ENCODE assay signal across 11 cellular contexts in genomic region chr14:100899841-100900771, GRCh38. TPM values are rescaled to one million over a fixed set of nuclear protein-coding genes. Genes with fewer than 3 reads are reported as not detected.
DNase-seq lines count a peak whose midpoint lies in the region; ATAC-seq, FAIRE-seq and TF ChIP-seq lines count a peak whose summit lies in the region.
"Had no signal": no experiment of that assay in that cellular context is flagged by ENCODE, and none has a peak within 500 bp of the region (broad histone marks: within the 10 kb centered on the region; RNA-seq: fewer than 3 reads in every experiment).

No MANE protein-coding gene starts in this region.

- H3K56ac ChIP-seq in IMR-90 (ENCODE audit: extremely low read depth, insufficient read depth, low read length): no peak overlapping the region

- H3K4me2 ChIP-seq in IMR-90 (ENCODE audit: low read depth, low read length) (no peak overlapping the region), HepG2 (ENCODE audit: low read depth, low read length) (peak overlapping the region; percentile 83)

- peak; percentile 88 for FAIRE-seq in HepG2 (lab: Jason Lieb, UNC)
- no peak for FAIRE-seq in urothelium cell line (lab: Jason Lieb, UNC)

- H2AK9ac ChIP-seq in IMR-90 (replicated peaks; ENCODE audit: low read depth, low read length, poor library complexity): peak overlapping the region; percentile 47

- no peak overlapping the region for H2BK120ac ChIP-seq in IMR-90 (ENCODE audit: low read depth, low read length)

- H2BK20ac ChIP-seq in IMR-90 (ENCODE audit: low read depth, low read length): no peak overlapping the region

- no peaks in the 10 kb centered on the region for H3K79me2 ChIP-seq in HepG2 (ENCODE audit: insufficient read depth, low read length)

- H4K91ac ChIP-seq in IMR-90 (ENCODE audit: insufficient read depth, low read depth, low read length): no peak overlapping the region

- peaks cover 2% of the 10 kb centered on the region for H3K36me3 Mint-ChIP-seq in chondrocyte (ENCODE audit: low read depth)
- H3K36me3 Mint-ChIP-seq: memory B cell had no signal

- CTCF ChIA-PET in AG04450 (lab: Charles Lee) (interaction anchor here (0.6 to 2.0 kb wide), 3 partner anchors 40 to 515 kb away, joined by 3 to 4 read pairs (median 4); no protein-coding TSS in a partner anchor), IMR-90 (lab: Yijun Ruan, JAX) (interaction anchor here (1.2 kb wide), 1 partner anchor 515 kb away, joined by 3 read pairs; no protein-coding TSS in a partner anchor), HepG2 (lab: Yijun Ruan, JAX; ENCODE audit: low intra/inter-chr PET ratio, low total read pairs) (interaction anchor here (1.9 to 2.2 kb wide), 2 partner anchors 49 to 237 kb away, joined by 9 to 10 read pairs; no protein-coding TSS in a partner anchor)

- no TSS peak for BruUV-seq in IMR-90 (replicated peaks; lab: Mats Ljungman, UMichigan)
- BruUV-seq in HepG2 (replicated peaks; lab: Mats Ljungman, UMichigan): no TSS peak

- H3K18ac ChIP-seq in IMR-90 (ENCODE audit: low read depth, low read length): no peak overlapping the region

- H3K27ac Mint-ChIP-seq in chondrocyte (ENCODE audit: unreplicated experiment): peak overlapping the region; percentile 17
- H3K27ac Mint-ChIP-seq: effector memory CD8-positive, alpha-beta T cell; memory B cell had no signal

- TF ChIP-seq EP300 in HepG2 (IDR thresholded peaks at IDR 0.05; ENCODE audit: low read depth in 2 of 2, low read length in 2 of 2) (no peak; a peak in 1 of 4 replicates), HepG2 (CRISPR knock-in tag; IDR thresholded peaks at IDR 0.05; ENCODE audit: borderline replicate concordance) (peak; percentile 10; the same call in 1 of the 2 replicates)

- H3K4me1 ChIP-seq in IMR-90 (ENCODE audit: control insufficient read depth, insufficient read depth, low read length): no peaks in the 10 kb centered on the region; the same call in 1 of the 2 replicates
- peaks cover 54% of the 10 kb centered on the region for H3K4me1 ChIP-seq in HepG2 (ENCODE audit: insufficient read depth, low read length)

- H4K20me1 ChIP-seq in IMR-90 (ENCODE audit: insufficient read depth, low read length): peaks cover 36% of the 10 kb centered on the region
- H4K20me1 ChIP-seq in HepG2 (ENCODE audit: insufficient read depth, low read length): no peaks in the 10 kb centered on the region

- no peak overlapping the region for H2BK5ac ChIP-seq in IMR-90 (ENCODE audit: low read depth, low read length, poor library complexity, severe bottlenecking)

- H3K9ac ChIP-seq in IMR-90 (ENCODE audit: low read depth, low read length): no peak overlapping the region
- H3K9ac ChIP-seq in HepG2 (ENCODE audit: insufficient read depth, low read depth, low read length): peak overlapping the region; percentile 45; the same call in 1 of the 2 replicates

- TF ChIP-seq CTCF in AG04450 (IDR thresholded peaks at IDR 0.05; ENCODE audit: low read depth, low read length) (peak; percentile 15; the same call in 1 of the 2 replicates), IMR-90 (conservative IDR thresholded peaks at IDR 0.05; ENCODE audit: low read depth, low read length) (no peak), chondrocyte (IDR thresholded peaks at IDR 0.05) (no peak), HepG2 (CRISPR knock-in tag; IDR thresholded peaks at IDR 0.05) (no peak)

- ATAC-seq in IMR-90 (ENCODE audit: low read depth) (no peak), HepG2 (peak; percentile 77), HG02610 (IDR thresholded peaks at IDR 0.05; ENCODE audit: unreplicated experiment) (no peak)
- ATAC-seq: effector memory CD8-positive, alpha-beta T cell had no signal

- intact Hi-C loops in IMR-90 (cut with micrococcal nuclease): loop anchor here (2.0 to 5.0 kb wide), 2 partner anchors 191 to 513 kb away; no protein-coding TSS in a partner anchor
- intact Hi-C loops in HepG2 (cut with micrococcal nuclease; ENCODE audit: unreplicated experiment): loop anchor here (1.0 to 5.0 kb wide), 4 partner anchors 149 to 237 kb away; no protein-coding TSS in a partner anchor

- no peak for DNase-seq in AG04450 (ENCODE audit: low read depth, low spot score)
- DNase-seq in IMR-90: no peak
- peak; percentile 37 for DNase-seq in chondrocyte (ENCODE audit: low spot score)
- peak; percentile 91 for DNase-seq in HepG2 (ENCODE audit: low spot score)
- DNase-seq in urothelium cell line (ENCODE audit: low spot score): no peak
- no peak for DNase-seq in activated CD4-positive, alpha-beta T cell treated with anti-CD3 and anti-CD28 coated beads for 1 hour
- no peak for DNase-seq in stimulated activated naive CD4-positive, alpha-beta T cell treated with Interleukin-2 at 50 U/mL for 16 hours (lab: John Stamatoyannopoulos, UW)
- DNase-seq: effector memory CD8-positive, alpha-beta T cell had no signal

- H3K9me1 ChIP-seq in IMR-90 (ENCODE audit: insufficient read depth, low read length): no peaks in the 10 kb centered on the region

- no peak overlapping the region for H3K4me3 ChIP-seq in AG04450 (ENCODE audit: low read depth, low read length)
- no peak overlapping the region for H3K4me3 ChIP-seq in IMR-90 (ENCODE audit: insufficient read depth, low read depth, low read length)
- H3K4me3 ChIP-seq in HepG2 (replicated peaks in 1 of 3; ENCODE audit: insufficient read depth in 1 of 3, low read depth in 2 of 3, low read length in 3 of 3): peak overlapping the region; percentile 8 to 53 (median 10); a peak in 5 of 6 replicates

- H3K4me3 Mint-ChIP-seq in chondrocyte (ENCODE audit: unreplicated experiment): peak overlapping the region; percentile 40
- H3K4me3 Mint-ChIP-seq: effector memory CD8-positive, alpha-beta T cell; memory B cell had no signal

- H3K27me3 Mint-ChIP-seq in chondrocyte (ENCODE audit: low read depth): peaks cover 56% of the 10 kb centered on the region

- no peak overlapping the region for H3K23ac ChIP-seq in IMR-90 (ENCODE audit: low read depth, low read length)

- 20% methylated on average over 4 of the region's 21 CpGs; no CpG with 5 or more reads in 1 of the 2 experiments for WGBS in IMR-90 (ENCODE audit: extremely low coverage in 2 of 2, insufficient read length in 1 of 2), 2 experiments
- WGBS in HepG2 (ENCODE audit: low lambda C conversion rate): 31% methylated on average over 14 of the region's 21 CpGs

- H4K8ac ChIP-seq in IMR-90 (ENCODE audit: low read depth in 2 of 2, low read length in 2 of 2): no peak overlapping the region

- H3K27ac ChIP-seq in AG04450 (ENCODE audit: low read depth, low read length): no peak overlapping the region
- no peak overlapping the region for H3K27ac ChIP-seq in IMR-90 (ENCODE audit: insufficient read depth, low read length)
- peak overlapping the region; percentile 58 for H3K27ac ChIP-seq in HepG2 (ENCODE audit: extremely low read length, insufficient read depth, low read length)

- H3K27me3 ChIP-seq in AG04450 (ENCODE audit: control insufficient read depth, insufficient read depth, low read length) (peaks cover 22% of the 10 kb centered on the region), IMR-90 (ENCODE audit: control insufficient read depth, insufficient read depth, low read length) (peaks cover 13% of the 10 kb centered on the region; the same call in 1 of the 2 replicates), HepG2 (ENCODE audit: control insufficient read depth in 1 of 2, insufficient read depth in 2 of 2, low read length in 2 of 2) (peaks cover 0 to 16% of the 10 kb centered on the region in 2 experiments; a peak in 2 of 5 replicates)

- peaks cover 28% of the 10 kb centered on the region for H3K4me1 Mint-ChIP-seq in chondrocyte (ENCODE audit: low read depth)
- H3K4me1 Mint-ChIP-seq: memory B cell had no signal

- no peak overlapping the region for H2AK5ac ChIP-seq in IMR-90 (ENCODE audit: low read depth, low read length)

- H2BK15ac ChIP-seq in IMR-90 (ENCODE audit: low read depth, low read length): no peak overlapping the region

- dilution Hi-C loops in IMR-90 (cut with HindIII; ENCODE audit: low sequenced_read_pairs, unreplicated experiment): no loop called here

- H3K79me1 ChIP-seq in IMR-90 (ENCODE audit: low read depth in 1 of 2, low read length in 2 of 2): peaks cover 0 to 21% of the 10 kb centered on the region in 2 experiments; a peak in 2 of 4 replicates

- no peaks in the 10 kb centered on the region for H3K9me3 Mint-ChIP-seq in chondrocyte (ENCODE audit: low read depth)
- H3K9me3 Mint-ChIP-seq: effector memory CD8-positive, alpha-beta T cell; memory B cell had no signal

- TF ChIP-seq POLR2A in IMR-90 (IDR thresholded peaks at IDR 0.05; ENCODE audit: low read depth, low read length) (no peak), HepG2 (IDR thresholded peaks at IDR 0.05; ENCODE audit: insufficient read depth in 1 of 2, low read depth in 2 of 2, low read length in 2 of 2) (no peak)

- H3K4ac ChIP-seq in IMR-90 (ENCODE audit: low read depth, low read length): no peak overlapping the region

- in situ Hi-C loops in IMR-90 (cut with MboI; ENCODE audit: low sequenced_read_pairs): no loop called here
- in situ Hi-C loops in HepG2 (cut with HindIII; ENCODE audit: extremely low pct_ligation_motif_present, low pct_unique_long_range_greater_than_20kb): loop anchor here (5.0 to 10.0 kb wide), 5 partner anchors 38 to 765 kb away; no protein-coding TSS in a partner anchor

- peaks cover 57% of the 10 kb centered on the region for H3K36me3 ChIP-seq in IMR-90 (ENCODE audit: control insufficient read depth, insufficient read depth, low read length)
- H3K36me3 ChIP-seq in HepG2 (replicated peaks in 1 of 2; ENCODE audit: control insufficient read depth in 1 of 2, insufficient read depth in 2 of 2, low read length in 2 of 2): no peaks in the 10 kb centered on the region

- no peak overlapping the region for H4K5ac ChIP-seq in IMR-90 (ENCODE audit: low read depth, low read length)

- H3K9me3 ChIP-seq in AG04450 (ENCODE audit: control insufficient read depth, insufficient read depth, low read length): peaks cover 8% of the 10 kb centered on the region; the same call in 1 of the 2 replicates
- H3K9me3 ChIP-seq in IMR-90 (ENCODE audit: control insufficient read depth, insufficient read depth, low read length): no peaks in the 10 kb centered on the region
- H3K9me3 ChIP-seq in HepG2 (ENCODE audit: low read length): no peaks in the 10 kb centered on the region

- TF ChIP-seq RAD21 in IMR-90 (IDR thresholded peaks at IDR 0.05; ENCODE audit: low read length) (no peak), HepG2 (CRISPR knock-in tag; IDR thresholded peaks at IDR 0.05) (no peak)

- H2AFZ ChIP-seq in IMR-90 (replicated peaks; ENCODE audit: low read length, poor library complexity) (no peak overlapping the region), HepG2 (ENCODE audit: low read length) (no peak overlapping the region)

- POLR2A ChIA-PET in AG04450 (lab: Yijun Ruan, JAX): no interaction called here
- POLR2A ChIA-PET in IMR-90 (lab: Charles Lee; ENCODE audit: unreplicated experiment): no interaction called here
- POLR2A ChIA-PET in HepG2 (lab: Yijun Ruan, JAX): interaction anchor here (1.4 to 2.6 kb wide), 6 partner anchors 43 to 207 kb away, joined by 3 to 15 read pairs (median 6); no protein-coding TSS in a partner anchor

- no peak overlapping the region for H3K14ac ChIP-seq in IMR-90 (replicated peaks; ENCODE audit: low read depth, low read length)

RNA-seq across cellular contexts. Expression of gene RTL1, which starts 3.4 kb away (rescaled TPM):
- polyA plus RNA-seq in AG04450 (2011; rRNA removed): not detected in 2 replicates
- not detected in 2 replicates for polyA minus RNA-seq in AG04450 (2011; rRNA and poly(A)+ RNA removed)
- not detected in 2 replicates for total RNA-seq in IMR-90 (2012; rRNA removed)
- not detected in 2 replicates for polyA plus RNA-seq in IMR-90 (2012; rRNA removed)
- polyA plus RNA-seq in IMR-90 (2012; cell fraction: cytosol; rRNA removed): not detected in 2 replicates
- not detected in 2 replicates for polyA plus RNA-seq in IMR-90 (2012; cell fraction: nucleus; rRNA removed; ENCODE audit: low replicate concordance)
- total RNA-seq in chondrocyte: 0.02 TPM in 1 of 3 replicates, not detected in the others
- total RNA-seq in HepG2 (2016; rRNA removed; fragmentation: Illumina TruSeq; extraction: Trizol): 0.04 TPM in 1 of 2 replicates, not detected in the other
- not detected in 2 replicates for total RNA-seq in HepG2 (2016; cell fraction: cytosol; rRNA removed; fragmentation: Illumina TruSeq; extraction: Trizol; ENCODE audit: low read depth)
- total RNA-seq in HepG2 (2016; cell fraction: insoluble cytoplasmic fraction; rRNA removed; fragmentation: Illumina TruSeq; extraction: Trizol): not detected in 2 replicates
- total RNA-seq in HepG2 (2016; cell fraction: membrane; rRNA removed; fragmentation: Illumina TruSeq; extraction: Trizol): 0.03 TPM in 1 of 2 replicates, not detected in the other
- not detected in 2 replicates for total RNA-seq in HepG2 (2016; cell fraction: nucleus; rRNA removed; fragmentation: Illumina TruSeq; extraction: Trizol)
- polyA plus RNA-seq in HepG2 (2011; rRNA removed): not detected in 2 replicates
- polyA plus RNA-seq in HepG2 (2011; cell fraction: cytosol; rRNA removed): 0.01 TPM in 1 of 2 replicates, not detected in the other
- 0.05 TPM in 1 of 2 replicates, not detected in the other for polyA plus RNA-seq in HepG2 (2011; cell fraction: nucleus; rRNA removed)
- 0.03 and 0.05 TPM in 2 replicates for polyA plus RNA-seq in HepG2 (2012)
- not detected in 2 replicates for polyA plus RNA-seq in HepG2 (2016; cell fraction: cytosol; fragmentation: Illumina TruSeq; extraction: Trizol; ENCODE audit: low read depth)
- polyA plus RNA-seq in HepG2 (2016; cell fraction: insoluble cytoplasmic fraction; fragmentation: Illumina TruSeq; extraction: Trizol; ENCODE audit: low read depth): not detected in 2 replicates
- 0.05 TPM in 1 of 2 replicates, not detected in the other for polyA plus RNA-seq in HepG2 (2016; cell fraction: membrane; fragmentation: Illumina TruSeq; extraction: Trizol; ENCODE audit: low read depth)
- polyA plus RNA-seq in HepG2 (2016; cell fraction: nucleus; fragmentation: Illumina TruSeq; extraction: Trizol; ENCODE audit: insufficient read depth, low read depth): not detected in 2 replicates
- polyA minus RNA-seq in HepG2 (2011; rRNA and poly(A)+ RNA removed; ENCODE audit: low replicate concordance): not detected in 2 replicates
- polyA minus RNA-seq in HepG2 (2011; cell fraction: cytosol; rRNA and poly(A)+ RNA removed): not detected in 2 replicates
- not detected in 2 replicates for polyA minus RNA-seq in HepG2 (2011; cell fraction: nucleus; rRNA and poly(A)+ RNA removed)
- polyA plus RNA-seq: BJ had no signal

Comparison
In these comparisons a context has a peak if more than half of its experiments do, and no peak if none do; other contexts are left out.
1. DNase-seq: peak in chondrocyte (single experiment) and HepG2 (single experiment); none in AG04450 (single experiment), IMR-90 (single experiment), urothelium cell line (single experiment), activated CD4-positive, alpha-beta T cell treated with anti-CD3 and anti-CD28 coated beads for 1 hour (single experiment) and stimulated activated naive CD4-positive, alpha-beta T cell treated with Interleukin-2 at 50 U/mL for 16 hours (single experiment).
2. H3K4me3 ChIP-seq: peak in HepG2 (3 of 3); none in AG04450 (single experiment) and IMR-90 (single experiment).